ENCODE assay signal across 19 cellular contexts in genomic region chr9:98991981-98992884, GRCh38. TPM values are rescaled to one million over a fixed set of nuclear protein-coding genes. Genes with fewer than 3 reads are reported as not detected.
"Had no signal": no experiment of that assay in that cellular context is flagged by ENCODE, and none has a peak within 500 bp of the region (broad histone marks: within the 10 kb centered on the region; RNA-seq: fewer than 3 reads in every experiment).

No MANE protein-coding gene starts in this region.

- H3K27me3 ChIP-seq: brain microvascular endothelial cell, esophagus muscularis mucosa, gastroesophageal sphincter, stomach had no signal

- H3K4me3 Mint-ChIP-seq: activated T-cell treated with anti-CD3 and anti-CD28 coated beads, Interleukin-2, amount 50 U/mL, for 4 hours; immature natural killer cell; naive thymus-derived CD4-positive, alpha-beta T cell had no signal

- H3K9me3 ChIP-seq: esophagus muscularis mucosa, gastroesophageal sphincter, stomach had no signal

- H3K9me3 Mint-ChIP-seq: activated T-cell treated with anti-CD3 and anti-CD28 coated beads, Interleukin-2, amount 50 U/mL, for 4 hours had no signal

- ATAC-seq: gastroesophageal sphincter; naive thymus-derived CD4-positive, alpha-beta T cell had no signal

- H3K36me3 Mint-ChIP-seq: immature natural killer cell; naive thymus-derived CD4-positive, alpha-beta T cell had no signal

- H3K27ac ChIP-seq: brain microvascular endothelial cell, SK-N-MC, WERI-Rb-1 had no signal

- H3K4me3 ChIP-seq: esophagus muscularis mucosa, gastroesophageal sphincter, SK-N-MC, stomach had no signal

- DNase-seq: activated CD4-positive, alpha-beta T cell treated with anti-CD3 and anti-CD28 coated beads, Interleukin-2, amount 50 U/mL, for 4 hours; activated effector memory CD4-positive, alpha-beta T cell treated with Interleukin-2 at 50 U/mL for 16 hours; activated naive CD4-positive, alpha-beta T cell treated with anti-CD3 and anti-CD28 coated beads, Interleukin-2, amount 50 U/mL, for 16 hours; activated T-cell treated with anti-CD3 and anti-CD28 coated beads, Interleukin-2, amount 50 U/mL, for 4 hours; brain microvascular endothelial cell; cortex of kidney; effector CD8-positive, alpha-beta T cell; immature natural killer cell; mesendoderm; posterior cingulate gyrus; stimulated activated CD4-positive, alpha-beta T cell treated with anti-CD3 and anti-CD28 coated beads, Interleukin-12 subunit alpha, Interleukin-12 subunit beta, amount 100 ng/mL, for 4 hours; stimulated activated CD4-positive, alpha-beta T cell treated with anti-CD3 and anti-CD28 coated beads, Interleukin-1b, Interleukin-23, amount 100 ng/mL, for 48 hours; stomach; WERI-Rb-1 had no signal

- H3K36me3 ChIP-seq: brain microvascular endothelial cell, WERI-Rb-1 had no signal

- H3K27ac Mint-ChIP-seq: naive thymus-derived CD4-positive, alpha-beta T cell had no signal

- H3K4me1 Mint-ChIP-seq: immature natural killer cell had no signal

RNA-seq across cellular contexts. Expression of gene COL15A1, which starts 48.5 kb away (rescaled TPM):
- total RNA-seq: endothelial cell of umbilical vein had no signal
